ENCODE assay signal across 1 cellular context in genomic region chr1:161222175-161223019, GRCh38.
TF ChIP-seq lines count a peak whose summit lies in the region.

No MANE protein-coding gene starts in this region.

TF ChIP-seq in HepG2, 621 proteins besides CTCF, POLR2A, EP300 and RAD21 (continued from another document and continues in another):
- TF ChIP-seq PHF8 (CRISPR knock-in tag; IDR thresholded peaks at IDR 0.05) (peak; percentile 35; the same call in 1 of the 2 replicates), MLLT10 (CRISPR knock-in tag; IDR thresholded peaks at IDR 0.05) (peak; percentile 74; the same call in 1 of the 2 replicates), FOXK1 (CRISPR knock-in tag; IDR thresholded peaks at IDR 0.05; ENCODE audit: borderline replicate concordance, low read depth) (0 out of 2 replicates have a peak, but pooled peaks have one; percentile 5), ADNP (CRISPR knock-in tag; IDR thresholded peaks at IDR 0.05) (no peak), HDAC1 (CRISPR knock-in tag; IDR thresholded peaks at IDR 0.05) (peak; percentile 2; the same call in 1 of the 2 replicates), ZFP91 (CRISPR knock-in tag; IDR thresholded peaks at IDR 0.05; ENCODE audit: borderline replicate concordance) (peak; percentile 11; the same call in 1 of the 2 replicates), FOXJ3 (CRISPR knock-in tag; IDR thresholded peaks at IDR 0.05; ENCODE audit: borderline replicate concordance) (no peak), TMF1 (CRISPR knock-in tag; IDR thresholded peaks at IDR 0.05; ENCODE audit: low read depth) (no peak), IKZF4 (CRISPR knock-in tag; IDR thresholded peaks at IDR 0.05; ENCODE audit: borderline replicate concordance, low read depth, not compliant biosample characterization) (no peak), ZNF230 (CRISPR knock-in tag; IDR thresholded peaks at IDR 0.05) (no peak), ASH2L (IDR thresholded peaks at IDR 0.05; ENCODE audit: insufficient read length, low read depth, low read length) (no peak), NR2F1 (CRISPR knock-in tag; IDR thresholded peaks at IDR 0.05) (no peak), JUNB (CRISPR knock-in tag; IDR thresholded peaks at IDR 0.05; ENCODE audit: borderline replicate concordance) (peak; percentile 20; the same call in 1 of the 2 replicates), CHCHD3 (CRISPR knock-in tag; IDR thresholded peaks at IDR 0.05) (no peak), DZIP1 (CRISPR knock-in tag; IDR thresholded peaks at IDR 0.05) (no peak), NFIC (IDR thresholded peaks at IDR 0.05; ENCODE audit: low read length) (no peak), ZNF280D (CRISPR knock-in tag; IDR thresholded peaks at IDR 0.05) (0 out of 2 replicates have a peak, but pooled peaks have one; percentile 15), PCBP2 (optimal IDR thresholded peaks at IDR 0.05; ENCODE audit: low read depth, low read length, poor library complexity, severe bottlenecking) (no peak), ZNF160 (CRISPR knock-in tag; IDR thresholded peaks at IDR 0.05) (no peak), RXRB (CRISPR knock-in tag; IDR thresholded peaks at IDR 0.05; ENCODE audit: borderline replicate concordance) (no peak; the same call in 1 of the 2 replicates), YY1 (IDR thresholded peaks at IDR 0.05; ENCODE audit: insufficient read depth, insufficient replicate concordance, low read depth, low read length) (no peak), ZHX2 (IDR thresholded peaks at IDR 0.05; ENCODE audit: low read depth) (no peak), ZHX2 (CRISPR knock-in tag; IDR thresholded peaks at IDR 0.05; ENCODE audit: borderline replicate concordance) (0 out of 2 replicates have a peak, but pooled peaks have one; percentile 15), FOXP1 (IDR thresholded peaks at IDR 0.05) (no peak), FOXP1 (CRISPR knock-in tag; IDR thresholded peaks at IDR 0.05) (no peak), NONO (IDR thresholded peaks at IDR 0.05) (no peak), NONO (CRISPR knock-in tag; conservative IDR thresholded peaks at IDR 0.05) (no peak), SRSF4 (IDR thresholded peaks at IDR 0.05; ENCODE audit: low read depth, low read length, poor library complexity, severe bottlenecking) (no peak), ZBTB3 (CRISPR knock-in tag; IDR thresholded peaks at IDR 0.05; ENCODE audit: borderline replicate concordance, low read depth) (no peak), ZNF136 (CRISPR knock-in tag; IDR thresholded peaks at IDR 0.05; ENCODE audit: low read depth) (no peak), DPF2 (CRISPR knock-in tag; IDR thresholded peaks at IDR 0.05; ENCODE audit: borderline replicate concordance, low read depth) (no peak), HMGXB4 (CRISPR knock-in tag; IDR thresholded peaks at IDR 0.05; ENCODE audit: borderline replicate concordance in 1 of 2, low read depth in 1 of 2) (peak in 1 of 2 experiments; percentile 33; a peak in 1 of 4 replicates), MXI1 (IDR thresholded peaks at IDR 0.05; ENCODE audit: borderline replicate concordance, low read depth, low read length) (no peak), HES4 (CRISPR knock-in tag; IDR thresholded peaks at IDR 0.05; ENCODE audit: borderline replicate concordance) (no peak), ZSCAN9 (CRISPR knock-in tag; IDR thresholded peaks at IDR 0.05; ENCODE audit: borderline replicate concordance) (no peak), ZMYM2 (CRISPR knock-in tag; IDR thresholded peaks at IDR 0.05) (no peak), ZNF362 (CRISPR knock-in tag; IDR thresholded peaks at IDR 0.05; ENCODE audit: borderline replicate concordance) (no peak), ZBTB34 (CRISPR knock-in tag; IDR thresholded peaks at IDR 0.05) (no peak), DNMT1 (CRISPR knock-in tag; IDR thresholded peaks at IDR 0.05) (peak; percentile 30; the same call in 1 of the 2 replicates), ZNF800 (CRISPR knock-in tag; IDR thresholded peaks at IDR 0.05) (0 out of 2 replicates have a peak, but pooled peaks have one; percentile 34), FOXA3 (CRISPR knock-in tag; IDR thresholded peaks at IDR 0.05) (no peak), REXO4 (CRISPR knock-in tag; IDR thresholded peaks at IDR 0.05; ENCODE audit: borderline replicate concordance) (no peak)
